5 cellular contexts compared by ENCODE assay signal in genomic region chr12:41899577-41899976, GRCh38.
"Had no signal": no experiment of that assay in that cellular context is flagged by ENCODE, and none has a peak within 500 bp of the region (broad histone marks: within the 10 kb centered on the region; RNA-seq: fewer than 3 reads in every experiment).

No MANE protein-coding gene starts in this region.

- DNase-seq: KBM-7, KG1 had no signal

- H3K9ac ChIP-seq: KMS-11 had no signal

- H3K4me2 ChIP-seq: KMS-11 had no signal

- FAIRE-seq: HTR-8/SVneo had no signal

- H3K27ac ChIP-seq: HL-60, KMS-11 had no signal
